8 cellular contexts compared by ENCODE assay signal in the genomic region with DNA sequence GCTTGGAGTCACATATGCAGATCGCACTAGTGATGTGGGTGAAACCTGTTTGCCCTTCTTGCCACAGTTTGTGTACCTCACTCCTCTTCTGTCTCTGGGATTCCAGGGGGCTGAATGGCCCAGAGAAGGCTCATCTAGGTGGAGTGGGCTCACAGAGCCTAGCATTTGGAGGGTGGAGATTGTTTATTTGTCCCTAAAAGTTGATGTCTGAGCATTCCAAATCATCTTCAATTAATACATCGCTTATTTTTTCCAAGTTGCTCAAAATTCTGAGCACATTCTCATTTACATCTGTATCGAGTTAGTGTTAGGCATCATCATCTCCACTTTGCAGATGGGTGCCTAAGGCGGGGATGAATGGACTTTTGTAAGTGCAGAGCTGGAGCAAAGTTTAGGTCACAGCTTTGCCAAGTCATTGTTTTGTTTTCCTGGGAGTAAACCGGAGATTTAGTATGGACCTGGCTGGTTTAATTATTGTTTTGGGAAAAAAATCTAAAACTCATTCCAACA. TPM values are rescaled to one million over a fixed set of nuclear protein-coding genes. Genes with fewer than 3 reads are reported as not detected.
DNase-seq lines count a peak whose midpoint lies in the region; ATAC-seq and TF ChIP-seq lines count a peak whose summit lies in the region.

No MANE protein-coding gene starts in this region.

- H3K9me3 Mint-ChIP-seq in Caco-2 (ENCODE audit: unreplicated experiment): no peaks in the 10 kb centered on the region

- H4K8ac ChIP-seq in trophoblast cell (ENCODE audit: low read depth, low read length): no peak overlapping the region

- H3K4me3 Mint-ChIP-seq in Caco-2 (ENCODE audit: unreplicated experiment): peak overlapping the region; percentile 93

- DNase-seq in Caco-2: no peak
- no peak for DNase-seq in RWPE1 (ENCODE audit: low spot score)
- peak; percentile 93 for DNase-seq in fibroblast of gingiva (ENCODE audit: low read depth)
- no peak for DNase-seq in trophoblast cell
- DNase-seq in NCI-H446 treated with DMSO at 0.1 percent for 48 hours (lab: John Stamatoyannopoulos, UW): no peak

- H2BK5ac ChIP-seq in trophoblast cell (ENCODE audit: low read depth, low read length, poor library complexity): no peak overlapping the region

- H2BK12ac ChIP-seq in trophoblast cell (ENCODE audit: low read length): no peak overlapping the region

- H3K23ac ChIP-seq in trophoblast cell (ENCODE audit: low read length): no peak overlapping the region

- TF ChIP-seq CTCF in Caco-2 (IDR thresholded peaks at IDR 0.05; ENCODE audit: insufficient read depth in 1 of 2, low read depth in 1 of 2, low read length in 1 of 2, severe bottlenecking in 1 of 2, unreplicated experiment in 1 of 2) (no peak), RWPE1 (conservative IDR thresholded peaks at IDR 0.05; ENCODE audit: low read depth) (no peak)

- WGBS in trophoblast cell (ENCODE audit: extremely low coverage, insufficient coverage, insufficient read length): no CpG with 5 or more reads among the region's 5 CpGs

- intact Hi-C loops in Caco-2 (cut with micrococcal nuclease; ENCODE audit: unreplicated experiment): no loop called here

- H3K4me1 Mint-ChIP-seq in Caco-2 (ENCODE audit: low read depth, unreplicated experiment): peaks cover 22% of the 10 kb centered on the region

- no peaks in the 10 kb centered on the region for H3K27me3 Mint-ChIP-seq in Caco-2 (ENCODE audit: insufficient read depth, unreplicated experiment)

- H3K79me1 ChIP-seq in trophoblast cell (ENCODE audit: low read length): peaks cover 11% of the 10 kb centered on the region

- H4K12ac ChIP-seq in trophoblast cell (ENCODE audit: low read depth, low read length): no peak overlapping the region

- H3K18ac ChIP-seq in trophoblast cell (ENCODE audit: low read length): no peak overlapping the region

- H3K27me3 ChIP-seq in Caco-2 (replicated peaks; ENCODE audit: control insufficient read depth, insufficient read depth, low read length) (no peaks in the 10 kb centered on the region), trophoblast cell (ENCODE audit: insufficient read depth, low read length) (no peaks in the 10 kb centered on the region)

- no peak overlapping the region for H3K14ac ChIP-seq in trophoblast cell (ENCODE audit: low read length)

- no peaks in the 10 kb centered on the region for H3K36me3 ChIP-seq in Caco-2 (ENCODE audit: control insufficient read depth, insufficient read depth, low read length)
- no peaks in the 10 kb centered on the region for H3K36me3 ChIP-seq in trophoblast cell (ENCODE audit: control insufficient read depth in 1 of 2, insufficient read depth in 2 of 2, low read length in 2 of 2)

- no peak overlapping the region for H2AK5ac ChIP-seq in trophoblast cell (ENCODE audit: low read length)

- H3K4ac ChIP-seq in trophoblast cell (ENCODE audit: low read depth, low read length): peak overlapping the region; percentile 19

- H3K79me2 ChIP-seq in trophoblast cell (ENCODE audit: control insufficient read depth, insufficient read depth, low read length, poor library complexity): peaks cover 13% of the 10 kb centered on the region

- no TSS peak for BruUV-seq in Caco-2 (replicated peaks; lab: Mats Ljungman, UMichigan)

- POLR2A ChIA-PET in Caco-2 (lab: Charles Lee): interaction anchor here (0.7 kb wide), 1 partner anchor 17 kb away, joined by 6 read pairs; no protein-coding TSS in a partner anchor
- POLR2A ChIA-PET in RWPE1 (lab: Yijun Ruan, JAX; ENCODE audit: low non-redundant PET): interaction anchor here (1.5 kb wide), 1 partner anchor 9 kb away, joined by 9 read pairs; no protein-coding TSS in a partner anchor

- H3K27ac ChIP-seq in RWPE1 (peak overlapping the region; percentile 98), trophoblast cell (ENCODE audit: low read depth, low read length) (no peak overlapping the region)

- no peak overlapping the region for H4K91ac ChIP-seq in trophoblast cell (ENCODE audit: low read depth, low read length)

- H2AFZ ChIP-seq in trophoblast cell (ENCODE audit: insufficient read depth, low read length, poor library complexity): no peak overlapping the region

- H3K4me1 ChIP-seq in Caco-2 (peaks cover 9% of the 10 kb centered on the region; the same call in 1 of the 2 replicates), trophoblast cell (ENCODE audit: control insufficient read depth in 1 of 2, insufficient read depth in 2 of 2, low read length in 2 of 2) (peaks cover 3 to 8% of the 10 kb centered on the region in 2 experiments)

- H2BK120ac ChIP-seq in trophoblast cell (ENCODE audit: insufficient read depth, low read length, poor library complexity): no peak overlapping the region

- CTCF ChIA-PET in Caco-2 (lab: Charles Lee): no interaction called here
- CTCF ChIA-PET in RWPE1 (lab: Yijun Ruan, JAX): interaction anchor here (0.6 kb wide), 1 partner anchor 10 kb away, joined by 4 read pairs; no protein-coding TSS in a partner anchor

- peaks cover 17% of the 10 kb centered on the region for H3K36me3 Mint-ChIP-seq in Caco-2 (ENCODE audit: insufficient read depth, unreplicated experiment)

- peak overlapping the region; percentile 6 for H3K4me2 ChIP-seq in trophoblast cell (ENCODE audit: low read length)

- H3K9ac ChIP-seq in trophoblast cell (ENCODE audit: low read length): no peak overlapping the region

- H3K4me3 ChIP-seq in Caco-2 (ENCODE audit: low read depth, low read length) (no peak overlapping the region), trophoblast cell (ENCODE audit: low read depth, low read length) (no peak overlapping the region)

- H3K9me3 ChIP-seq in Caco-2 (no peaks in the 10 kb centered on the region), trophoblast cell (ENCODE audit: insufficient read depth, low read depth, low read length) (no peaks in the 10 kb centered on the region)

- H3K27ac Mint-ChIP-seq in Caco-2 (ENCODE audit: unreplicated experiment): peak overlapping the region; percentile 23

- ATAC-seq in GM19395 (IDR thresholded peaks at IDR 0.05; ENCODE audit: unreplicated experiment) (no peak), GM19397 (IDR thresholded peaks at IDR 0.05; ENCODE audit: unreplicated experiment) (no peak), HG03108 (IDR thresholded peaks at IDR 0.05; ENCODE audit: unreplicated experiment) (no peak)

RNA-seq across cellular contexts. Expression of a gene that starts 2.0 kb away (rescaled TPM):
- total RNA-seq in Caco-2 (2022): 50.9 and 55.2 TPM in 2 replicates
- 25.7 and 27.9 TPM in 2 replicates for polyA plus RNA-seq in trophoblast cell (2013)

RNA-seq across cellular contexts. Expression of a gene that starts 59.6 kb away (rescaled TPM):
- not detected in 2 replicates for total RNA-seq in Caco-2 (2022)
- 0.10 and 0.11 TPM in 2 replicates for polyA plus RNA-seq in trophoblast cell (2013)
